In genomic region chr22:38298312-38299000, GRCh38 we compare ENCODE assay signal across 8 cellular contexts. TPM values are rescaled to one million over a fixed set of nuclear protein-coding genes. Genes with fewer than 3 reads are reported as not detected.
DNase-seq lines count a peak whose midpoint lies in the region; ATAC-seq and TF ChIP-seq lines count a peak whose summit lies in the region.

No MANE protein-coding gene starts in this region.

- H3K27ac ChIP-seq in foreskin keratinocyte (peak overlapping the region; percentile 84), testis (no peak overlapping the region)

- 84 to 88% methylated on average over 10 to 25 of the region's 25 CpGs for WGBS in testis, 2 donors

- ATAC-seq in foreskin keratinocyte (peak; percentile 93), HG02759 (IDR thresholded peaks at IDR 0.05; ENCODE audit: unreplicated experiment) (no peak)

- H3K36me3 ChIP-seq in testis (ENCODE audit: low read depth, missing control alignments) = no peaks in the 10 kb centered on the region

- DNase-seq in AG09309 (ENCODE audit: low read depth) (peak; percentile 82), HPDE6-E6E7 (ENCODE audit: extremely low spot score) (peak; percentile 94), foreskin keratinocyte (peak; percentile 99 to 100), testis (peak; percentile 37), NCI-H187 (lab: John Stamatoyannopoulos, UW) (no peak), anterior cingulate cortex (lab: John Stamatoyannopoulos, UW) (no peak)
- DNase-seq in activated CD8-positive, alpha-beta memory T cell treated with anti-CD3 and anti-CD28 coated beads for 24 hours = peak; percentile 77

- H3K4me1 ChIP-seq in foreskin keratinocyte (peaks cover 14% of the 10 kb centered on the region), testis (peaks cover under 1% of the 10 kb centered on the region)

- H3K27me3 ChIP-seq in foreskin keratinocyte (no peaks in the 10 kb centered on the region), testis (no peaks in the 10 kb centered on the region)

- H3K4me3 ChIP-seq in AG09309 (ENCODE audit: control insufficient read depth, low read depth, low read length) (no peak overlapping the region), testis (no peak overlapping the region)

- TF ChIP-seq POLR2A in testis (IDR thresholded peaks at IDR 0.05) = no peak

- intact Hi-C loops in testis (cut with DNase I; ENCODE audit: low total_unique reads) = no loop called here

- H3K9me3 ChIP-seq in testis = no peaks in the 10 kb centered on the region

- TF ChIP-seq CTCF in AG09309 (IDR thresholded peaks at IDR 0.05; ENCODE audit: control insufficient read depth, insufficient read depth, low read depth, low read length, missing control alignments) = peak; percentile 46
- peak; percentile 71 for TF ChIP-seq CTCF in foreskin keratinocyte (conservative IDR thresholded peaks at IDR 0.05)
- TF ChIP-seq CTCF in testis (IDR thresholded peaks at IDR 0.05) = peak in 1 of 3 experiments; percentile 12

RNA-seq across cellular contexts. Expression of gene CSNK1E, which starts 18.8 kb away (rescaled TPM):
- total RNA-seq in foreskin keratinocyte (194 and 204 TPM in 2 replicates), testis (100 to 1,000 TPM; 133 to 134 TPM)
- polyA plus RNA-seq in foreskin keratinocyte (134 and 153 TPM in 2 replicates), testis (ENCODE audit: insufficient read depth, low read depth, low replicate concordance) (69.2 TPM)

RNA-seq across cellular contexts. Expression of gene TMEM184B, which starts 25.6 kb away (rescaled TPM):
- total RNA-seq in foreskin keratinocyte (54.0 and 55.7 TPM in 2 replicates), testis (10 to 100 TPM; 35.4 to 66.5 TPM)
- polyA plus RNA-seq in foreskin keratinocyte (37.1 and 43.9 TPM in 2 replicates), testis (ENCODE audit: insufficient read depth, low read depth, low replicate concordance) (25.2 TPM)

Comparison
In these comparisons a context has a peak if more than half of its experiments do, and no peak if none do; other contexts are left out.
1. DNase-seq: peak in AG09309 (single experiment), HPDE6-E6E7 (single experiment), activated CD8-positive, alpha-beta memory T cell treated with anti-CD3 and anti-CD28 coated beads for 24 hours (single experiment), foreskin keratinocyte (2 of 2) and testis (single experiment); none in NCI-H187 (0 of 2) and anterior cingulate cortex (0 of 58).